ENCODE assay signal across 24 cellular contexts in the genomic region with DNA sequence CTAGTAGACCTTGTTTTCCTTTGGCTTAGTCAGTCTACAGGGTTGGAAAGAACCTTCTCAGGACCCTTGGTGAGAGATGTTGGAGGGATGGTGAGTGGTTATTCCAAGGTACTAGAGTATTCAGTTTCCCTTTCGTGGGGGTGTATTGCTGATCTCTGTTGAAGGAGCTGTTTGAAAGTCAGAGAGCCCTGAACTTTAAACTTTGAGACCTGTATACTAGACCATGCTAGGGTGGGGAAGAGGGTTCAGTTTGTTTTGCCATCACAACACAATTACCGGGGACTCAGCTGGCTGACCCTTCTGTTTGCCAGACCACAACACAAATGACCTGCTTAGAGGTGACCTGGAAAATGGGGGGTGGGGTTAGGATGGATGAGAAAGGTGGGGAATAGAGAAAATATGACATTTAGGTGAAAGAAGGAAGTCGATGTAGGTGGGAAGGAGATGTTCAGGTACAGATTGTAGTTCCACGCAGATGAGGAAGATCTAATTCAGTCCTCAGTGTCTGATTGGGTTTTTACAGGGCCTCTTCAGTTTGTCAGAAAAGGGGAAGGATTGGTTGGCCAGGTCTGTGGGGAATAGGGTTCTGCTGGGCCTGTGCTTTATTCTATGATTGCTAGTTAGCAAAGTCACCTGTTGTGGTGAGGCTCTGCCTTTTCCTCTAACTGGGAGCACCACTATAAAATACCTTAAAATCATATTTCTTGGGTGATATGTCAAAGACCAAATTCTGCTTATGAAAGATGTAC.
"Had no signal": no experiment of that assay in that cellular context is flagged by ENCODE, and none has a peak within 500 bp of the region (broad histone marks: within the 10 kb centered on the region; RNA-seq: fewer than 3 reads in every experiment).

No MANE protein-coding gene starts in this region.

- H3K27me3 ChIP-seq: ovary, right atrium auricular region, suprapubic skin had no signal

- H3K9me3 Mint-ChIP-seq: activated CD4-positive, alpha-beta memory T cell treated with anti-CD3 and anti-CD28 coated beads for 36 hours; activated naive CD4-positive, alpha-beta T cell treated with anti-CD3 and anti-CD28 coated beads for 36 hours; activated T-cell treated with anti-CD3 and anti-CD28 coated beads, Interleukin-2, amount 50 U/mL, for 72 hours; brain; mesothelial cell of epicardium; natural killer cell treated with Interleukin-12 subunit alpha and Interleukin-12 subunit beta and Interleukin-15 and Interleukin-18, amount 100 ng/mL, for 72 hours; stimulated activated naive CD8-positive, alpha-beta T cell treated with anti-CD3 and anti-CD28 coated beads, Interleukin-15, Interleukin-2, amounts not matched to agents 100 ng/mL and 50 ng/mL, for 24 hours had no signal

- ATAC-seq: activated T-cell treated with anti-CD3 and anti-CD28 coated beads, Interleukin-2, amount 50 U/mL, for 72 hours; left lung; natural killer cell treated with Interleukin-12 subunit alpha and Interleukin-12 subunit beta and Interleukin-15 and Interleukin-18, amount 100 ng/mL, for 72 hours had no signal

- H3K4me3 ChIP-seq: left lung, ovary, psoas muscle, right atrium auricular region, suprapubic skin, transverse colon had no signal

- H3K27me3 Mint-ChIP-seq: stimulated activated naive CD8-positive, alpha-beta T cell treated with anti-CD3 and anti-CD28 coated beads, Interleukin-15, Interleukin-2, amounts not matched to agents 100 ng/mL and 50 ng/mL, for 24 hours had no signal

- H3K9me3 ChIP-seq: left lung, neutrophil, ovary, psoas muscle, right atrium auricular region, suprapubic skin, transverse colon had no signal

- H3K36me3 ChIP-seq: left lung, neutrophil, ovary, right atrium auricular region, suprapubic skin, transverse colon had no signal

- DNase-seq: activated CD4-positive, alpha-beta memory T cell treated with anti-CD3 and anti-CD28 coated beads for 36 hours; activated CD4-positive, alpha-beta T cell treated with anti-CD3 and anti-CD28 coated beads for 4 hours; activated CD4-positive, CD25-positive, alpha-beta regulatory T cell; activated effector memory CD4-positive, alpha-beta T cell treated with Interleukin-2 at 50 U/mL for 16 hours; activated naive CD4-positive, alpha-beta T cell treated with anti-CD3 and anti-CD28 coated beads for 36 hours; activated T-cell treated with anti-CD3 and anti-CD28 coated beads, Interleukin-2, amount 50 U/mL, for 72 hours; aorta; left lung; ovary; psoas muscle; stimulated activated CD4-positive, alpha-beta T cell treated with anti-CD3 and anti-CD28 coated beads, Interleukin-4, amount 100 ng/mL, for 24 hours; T-helper 1 cell; transverse colon had no signal

- H3K4me3 Mint-ChIP-seq: activated CD4-positive, alpha-beta memory T cell treated with anti-CD3 and anti-CD28 coated beads for 36 hours; activated naive CD4-positive, alpha-beta T cell treated with anti-CD3 and anti-CD28 coated beads for 36 hours; activated T-cell treated with anti-CD3 and anti-CD28 coated beads, Interleukin-2, amount 50 U/mL, for 72 hours; mesothelial cell of epicardium; natural killer cell treated with Interleukin-12 subunit alpha and Interleukin-12 subunit beta and Interleukin-15 and Interleukin-18, amount 100 ng/mL, for 72 hours; stimulated activated naive CD8-positive, alpha-beta T cell treated with anti-CD3 and anti-CD28 coated beads, Interleukin-15, Interleukin-2, amounts not matched to agents 100 ng/mL and 50 ng/mL, for 24 hours had no signal

- H3K27ac Mint-ChIP-seq: activated CD4-positive, alpha-beta memory T cell treated with anti-CD3 and anti-CD28 coated beads for 36 hours; activated naive CD4-positive, alpha-beta T cell treated with anti-CD3 and anti-CD28 coated beads for 36 hours; activated T-cell treated with anti-CD3 and anti-CD28 coated beads, Interleukin-2, amount 50 U/mL, for 72 hours; brain; mesothelial cell of epicardium; natural killer cell treated with Interleukin-12 subunit alpha and Interleukin-12 subunit beta and Interleukin-15 and Interleukin-18, amount 100 ng/mL, for 72 hours; stimulated activated naive CD8-positive, alpha-beta T cell treated with anti-CD3 and anti-CD28 coated beads, Interleukin-15, Interleukin-2, amounts not matched to agents 100 ng/mL and 50 ng/mL, for 24 hours had no signal

- H3K27ac ChIP-seq: epithelial cell of prostate, left lung, neutrophil, ovary, right atrium auricular region, suprapubic skin, transverse colon had no signal

- FAIRE-seq: keratinocyte, TTC549, urothelium cell line had no signal

- H3K4me1 Mint-ChIP-seq: mesothelial cell of epicardium had no signal

- H3K36me3 Mint-ChIP-seq: activated CD4-positive, alpha-beta memory T cell treated with anti-CD3 and anti-CD28 coated beads for 36 hours; natural killer cell treated with Interleukin-12 subunit alpha and Interleukin-12 subunit beta and Interleukin-15 and Interleukin-18, amount 100 ng/mL, for 72 hours had no signal
